In genomic region chr20:4012631-4013030, GRCh38 we compare ENCODE assay signal across 1 cellular context.
TF ChIP-seq lines count a peak whose summit lies in the region.

No MANE protein-coding gene starts in this region.

TF ChIP-seq in IMR-90, 13 proteins besides CTCF, POLR2A, EP300 and RAD21:
- TF ChIP-seq BHLHE40 (IDR thresholded peaks at IDR 0.05; ENCODE audit: low read depth, low read length) (0 out of 2 replicates have a peak, but pooled peaks have one; percentile 38), RFX5 (IDR thresholded peaks at IDR 0.05; ENCODE audit: low read depth, low read length) (no peak), CHD1 (IDR thresholded peaks at IDR 0.05; ENCODE audit: low read depth, low read length) (no peak), CEBPB (IDR thresholded peaks at IDR 0.05; ENCODE audit: low read depth, low read length) (peak; percentile 93), MAZ (IDR thresholded peaks at IDR 0.05; ENCODE audit: borderline replicate concordance, low read depth, low read length) (no peak), SMC3 (IDR thresholded peaks at IDR 0.05; ENCODE audit: low read depth, low read length) (no peak), NFE2L2 (IDR thresholded peaks at IDR 0.05; ENCODE audit: low read depth, low read length) (peak; percentile 94), ELK1 (IDR thresholded peaks at IDR 0.05; ENCODE audit: borderline replicate concordance, low read depth, low read length) (no peak), USF2 (IDR thresholded peaks at IDR 0.05; ENCODE audit: low read depth, low read length) (no peak), RCOR1 (IDR thresholded peaks at IDR 0.05; ENCODE audit: insufficient replicate concordance, low read length) (no peak), FOS (IDR thresholded peaks at IDR 0.05; ENCODE audit: low read depth, low read length) (no peak; the same call in 1 of the 2 replicates), MXI1 (IDR thresholded peaks at IDR 0.05; ENCODE audit: borderline replicate concordance, low read depth, low read length) (no peak), MAFK (IDR thresholded peaks at IDR 0.05; ENCODE audit: low read depth, low read length) (peak; percentile 71)
